ENCODE assay signal across 7 cellular contexts in the genomic region with DNA sequence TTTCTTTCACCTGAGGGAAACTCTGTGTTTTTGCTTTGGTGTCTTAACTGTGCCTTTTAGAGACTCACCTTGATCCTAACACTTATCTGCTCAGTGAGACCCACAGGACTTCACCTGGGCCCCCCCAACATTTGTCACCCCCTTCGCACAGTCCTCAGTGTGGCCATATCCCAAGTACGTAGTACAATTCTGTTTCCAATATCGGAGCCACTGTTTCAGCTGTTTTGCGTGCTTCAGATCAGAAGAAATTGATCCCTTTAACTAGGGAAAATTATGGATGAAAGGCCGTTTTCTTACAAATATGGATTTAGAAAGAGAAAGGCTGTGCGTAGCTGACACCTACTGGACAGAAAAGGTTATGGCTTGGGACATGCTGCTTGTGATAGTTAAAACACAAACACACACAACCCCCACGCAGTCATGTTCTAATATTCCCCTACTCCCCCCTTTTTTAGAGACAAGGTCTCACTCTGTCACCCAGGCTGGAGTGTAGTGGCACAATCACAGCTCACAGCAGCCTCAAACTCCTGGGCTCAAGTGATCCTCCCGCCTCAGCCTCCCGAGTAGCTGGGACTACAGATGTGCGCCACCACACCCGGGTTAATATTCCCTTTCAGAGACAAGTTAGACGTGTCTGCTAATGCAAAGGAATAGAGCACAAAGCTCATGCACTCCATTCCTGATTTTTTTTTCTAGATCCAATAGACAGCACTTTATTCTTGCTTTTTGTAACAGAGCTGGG. TPM values are rescaled to one million over a fixed set of nuclear protein-coding genes. Genes with fewer than 3 reads are reported as not detected.
DNase-seq lines count a peak whose midpoint lies in the region; ATAC-seq, FAIRE-seq and TF ChIP-seq lines count a peak whose summit lies in the region.

No MANE protein-coding gene starts in this region.

- H2AFZ ChIP-seq in IMR-90 (replicated peaks; ENCODE audit: low read length, poor library complexity) (peak overlapping the region; percentile 78), mesenchymal stem cell (ENCODE audit: low read depth, low read length) (no peak overlapping the region)

- no TSS peak for BruUV-seq in IMR-90 (replicated peaks; lab: Mats Ljungman, UMichigan)

- H3K4me2 ChIP-seq in IMR-90 (ENCODE audit: low read depth, low read length) (no peak overlapping the region), mesenchymal stem cell (ENCODE audit: low read length, poor library complexity, severe bottlenecking) (no peak overlapping the region)

- peak; percentile 95 for TF ChIP-seq CTCF in IMR-90 (conservative IDR thresholded peaks at IDR 0.05; ENCODE audit: low read depth, low read length)
- TF ChIP-seq CTCF in dorsolateral prefrontal cortex (IDR thresholded peaks at IDR 0.05 in 54 of 56, conservative IDR thresholded peaks at IDR 0.05 in 2 of 56; ENCODE audit: low read depth in 1 of 56, partially characterized antibody in 56 of 56) = peak; percentile 64 to 94 (median 82)

- H2BK120ac ChIP-seq in IMR-90 (ENCODE audit: low read depth, low read length) (no peak overlapping the region), mesenchymal stem cell (ENCODE audit: low read depth, low read length) (no peak overlapping the region)

- CTCF ChIA-PET in IMR-90 (lab: Yijun Ruan, JAX) = interaction anchor here (0.6 to 5.8 kb wide), 14 partner anchors 9 to 92 kb away, joined by 3 to 76 read pairs (median 4); partner anchors contain the start of genes ACIN1 and C14orf119

- no peaks in the 10 kb centered on the region for H4K20me1 ChIP-seq in IMR-90 (ENCODE audit: insufficient read depth, low read length)

- no peaks in the 10 kb centered on the region for H3K4me1 ChIP-seq in IMR-90 (ENCODE audit: control insufficient read depth, insufficient read depth, low read length)
- H3K4me1 ChIP-seq in mesenchymal stem cell (ENCODE audit: control insufficient read depth, insufficient read depth, low read depth, low read length) = peaks cover 6% of the 10 kb centered on the region

- dilution Hi-C loops in IMR-90 (cut with HindIII; ENCODE audit: low sequenced_read_pairs, unreplicated experiment) = no loop called here

- no peak overlapping the region for H3K4ac ChIP-seq in IMR-90 (ENCODE audit: low read depth, low read length)
- no peak overlapping the region for H3K4ac ChIP-seq in mesenchymal stem cell (ENCODE audit: low read depth in 1 of 2, low read length in 2 of 2)

- WGBS in IMR-90 (ENCODE audit: extremely low coverage in 2 of 2, insufficient read length in 1 of 2), 2 experiments = 10% methylated on average over 2 of the region's 12 CpGs; no CpG with 5 or more reads in 1 of the 2 experiments
- WGBS in mesenchymal stem cell = 59% methylated on average over 10 of the region's 12 CpGs

- H4K8ac ChIP-seq in IMR-90 (ENCODE audit: low read depth in 2 of 2, low read length in 2 of 2) (no peak overlapping the region), mesenchymal stem cell (ENCODE audit: low read length) (no peak overlapping the region)

- H3K36me3 ChIP-seq in IMR-90 (ENCODE audit: control insufficient read depth, insufficient read depth, low read length) (no peaks in the 10 kb centered on the region), mesenchymal stem cell (ENCODE audit: control insufficient read depth in 1 of 2, insufficient read depth in 2 of 2, low read depth in 1 of 2, low read length in 2 of 2) (no peaks in the 10 kb centered on the region)

- intact Hi-C loops in IMR-90 (cut with micrococcal nuclease) (loop anchor here (1.0 to 10.0 kb wide), 4 partner anchors 67 to 202 kb away; partner anchors contain the start of gene AJUBA), dorsolateral prefrontal cortex (cut with DNase I) (loop anchor here (1.0 to 2.0 kb wide), 3 partner anchors 65 to 118 kb away; no protein-coding TSS in a partner anchor)

- H3K14ac ChIP-seq in IMR-90 (replicated peaks; ENCODE audit: low read depth, low read length) (no peak overlapping the region), mesenchymal stem cell (ENCODE audit: low read length in 2 of 2) (no peak overlapping the region)

- H2AK5ac ChIP-seq in IMR-90 (ENCODE audit: low read depth, low read length) = no peak overlapping the region
- no peak overlapping the region for H2AK5ac ChIP-seq in mesenchymal stem cell (ENCODE audit: low read length, severe bottlenecking)

- TF ChIP-seq RAD21 in IMR-90 (IDR thresholded peaks at IDR 0.05; ENCODE audit: low read length) = peak; percentile 94

- H3K27me3 ChIP-seq in IMR-90 (ENCODE audit: control insufficient read depth, insufficient read depth, low read length) (peaks cover 15% of the 10 kb centered on the region), dorsolateral prefrontal cortex (no peaks in the 10 kb centered on the region), mesenchymal stem cell (ENCODE audit: control insufficient read depth in 1 of 2, insufficient read depth in 1 of 2, low read length in 2 of 2) (peaks cover 14 to 18% of the 10 kb centered on the region in 2 experiments)

- H3K4me3 ChIP-seq in IMR-90 (ENCODE audit: insufficient read depth, low read depth, low read length) = no peak overlapping the region
- no peak overlapping the region for H3K4me3 ChIP-seq in dorsolateral prefrontal cortex
- no peak overlapping the region for H3K4me3 ChIP-seq in mesenchymal stem cell (ENCODE audit: insufficient read depth in 1 of 2, low read depth in 1 of 2, low read length in 2 of 2)

- no peak overlapping the region for H3K56ac ChIP-seq in IMR-90 (ENCODE audit: extremely low read depth, insufficient read depth, low read length)

- peak overlapping the region; percentile 52 for H2AK9ac ChIP-seq in IMR-90 (replicated peaks; ENCODE audit: low read depth, low read length, poor library complexity)

- H4K5ac ChIP-seq in IMR-90 (ENCODE audit: low read depth, low read length) = no peak overlapping the region

- H2BK15ac ChIP-seq in IMR-90 (ENCODE audit: low read depth, low read length) (no peak overlapping the region), mesenchymal stem cell (ENCODE audit: low read depth, poor library complexity, severe bottlenecking) (no peak overlapping the region)

- H3K27ac ChIP-seq in IMR-90 (ENCODE audit: insufficient read depth, low read length) (no peak overlapping the region), dorsolateral prefrontal cortex (no peak overlapping the region), mesenchymal stem cell (ENCODE audit: low read length, poor library complexity, severe bottlenecking) (no peak overlapping the region)

- no peak overlapping the region for H3K9ac ChIP-seq in IMR-90 (ENCODE audit: low read depth, low read length)
- H3K9ac ChIP-seq in mesenchymal stem cell (ENCODE audit: low read length) = no peak overlapping the region

- no peak overlapping the region for H4K91ac ChIP-seq in IMR-90 (ENCODE audit: insufficient read depth, low read depth, low read length)
- no peak overlapping the region for H4K91ac ChIP-seq in mesenchymal stem cell (ENCODE audit: low read length)

- POLR2A ChIA-PET in IMR-90 (lab: Charles Lee; ENCODE audit: unreplicated experiment) = no interaction called here

- H2BK5ac ChIP-seq in IMR-90 (ENCODE audit: low read depth, low read length, poor library complexity, severe bottlenecking) (no peak overlapping the region), mesenchymal stem cell (ENCODE audit: low read depth, low read length, poor library complexity, severe bottlenecking) (no peak overlapping the region)

- TF ChIP-seq POLR2A in IMR-90 (IDR thresholded peaks at IDR 0.05; ENCODE audit: low read depth, low read length) = no peak

- no peak overlapping the region for H2BK20ac ChIP-seq in IMR-90 (ENCODE audit: low read depth, low read length)

- ATAC-seq in IMR-90 (ENCODE audit: low read depth) = peak; percentile 88
- ATAC-seq in HG02610 (IDR thresholded peaks at IDR 0.05; ENCODE audit: unreplicated experiment) = no peak

- no peak overlapping the region for H2BK12ac ChIP-seq in mesenchymal stem cell (ENCODE audit: low read length in 2 of 2)

- no peaks in the 10 kb centered on the region for H3K9me1 ChIP-seq in IMR-90 (ENCODE audit: insufficient read depth, low read length)

- H3K18ac ChIP-seq in IMR-90 (ENCODE audit: low read depth, low read length) = no peak overlapping the region
- no peak overlapping the region for H3K18ac ChIP-seq in mesenchymal stem cell (ENCODE audit: low read depth in 1 of 2, low read length in 2 of 2)

- in situ Hi-C loops in IMR-90 (cut with MboI; ENCODE audit: low sequenced_read_pairs) = no loop called here

- no peak for FAIRE-seq in RCC 7860 (lab: Jason Lieb, UNC)

- H3K23ac ChIP-seq in IMR-90 (ENCODE audit: low read depth, low read length) (no peak overlapping the region), mesenchymal stem cell (ENCODE audit: low read length in 2 of 2) (no peak overlapping the region)

- no peaks in the 10 kb centered on the region for H3K79me1 ChIP-seq in IMR-90 (ENCODE audit: low read depth in 1 of 2, low read length in 2 of 2)
- H3K79me1 ChIP-seq in mesenchymal stem cell (replicated peaks; ENCODE audit: low read length, poor library complexity, severe bottlenecking) = no peaks in the 10 kb centered on the region

- DNase-seq in Daoy (ENCODE audit: low read depth) (peak; percentile 66), IMR-90 (peak; percentile 76), RCC 7860 (ENCODE audit: low spot score) (peak; percentile 22), dorsolateral prefrontal cortex (peak in 2 of 10 donors; percentile 44 to 74), mesenchymal stem cell (peak; percentile 71)
- no peak for DNase-seq in NK-92 treated with Interleukin-12 subunit alpha and Interleukin-12 subunit beta, amount 100 ng/mL, for 24 hours (lab: John Stamatoyannopoulos, UW)

- H3K9me3 ChIP-seq in IMR-90 (ENCODE audit: control insufficient read depth, insufficient read depth, low read length) (no peaks in the 10 kb centered on the region), mesenchymal stem cell (ENCODE audit: control insufficient read depth, low read length) (no peaks in the 10 kb centered on the region)

TF ChIP-seq in IMR-90, 13 proteins besides CTCF, POLR2A, EP300 and RAD21 (continues in another document):
- TF ChIP-seq BHLHE40 (IDR thresholded peaks at IDR 0.05; ENCODE audit: low read depth, low read length) (no peak), CHD1 (IDR thresholded peaks at IDR 0.05; ENCODE audit: low read depth, low read length) (no peak)

RNA-seq across cellular contexts. Expression of gene SLC7A8, which starts 3.6 kb away (rescaled TPM):
- total RNA-seq in Daoy (2014; rRNA removed; shearing (Covaris generic)) = 0.91 TPM in 1 of 2 replicates, not detected in the other
- total RNA-seq in IMR-90 (2012; rRNA removed) = not detected in 2 replicates
- 0.31 and 0.33 TPM in 2 replicates for polyA plus RNA-seq in IMR-90 (2012; rRNA removed)
- 0.13 and 0.32 TPM in 2 replicates for polyA plus RNA-seq in IMR-90 (2012; cell fraction: cytosol; rRNA removed)
- polyA plus RNA-seq in IMR-90 (2012; cell fraction: nucleus; rRNA removed; ENCODE audit: low replicate concordance) = 0.20 and 0.23 TPM in 2 replicates
- 10 to 100 TPM; 15.8 to 59.0 (median 35.8) TPM for total RNA-seq in dorsolateral prefrontal cortex
- 3.8 TPM for polyA plus RNA-seq in mesenchymal stem cell (2013, experiment 1 of 2)
- polyA plus RNA-seq in mesenchymal stem cell (2013, experiment 2 of 2) = 3.5 TPM

RNA-seq across cellular contexts. Expression of gene RNF212B, which starts 50.7 kb away (rescaled TPM):
- not detected in 2 replicates for total RNA-seq in Daoy (2014; rRNA removed; shearing (Covaris generic))
- not detected in 2 replicates for total RNA-seq in IMR-90 (2012; rRNA removed)
- not detected in 2 replicates for polyA plus RNA-seq in IMR-90 (2012; rRNA removed)
- polyA plus RNA-seq in IMR-90 (2012; cell fraction: cytosol; rRNA removed) = not detected in 2 replicates
- not detected in 2 replicates for polyA plus RNA-seq in IMR-90 (2012; cell fraction: nucleus; rRNA removed; ENCODE audit: low replicate concordance)
- under 1 TPM in 1 of 120 experiments, not detected in 119; 0.91 TPM for total RNA-seq in dorsolateral prefrontal cortex
- polyA plus RNA-seq in mesenchymal stem cell (2013, experiment 1 of 2) = not detected
- not detected for polyA plus RNA-seq in mesenchymal stem cell (2013, experiment 2 of 2)
